12 cellular contexts compared by ENCODE assay signal in genomic region chr5:64663181-64663580, GRCh38. TPM values are rescaled to one million over a fixed set of nuclear protein-coding genes. Genes with fewer than 3 reads are reported as not detected.
"Had no signal": no experiment of that assay in that cellular context is flagged by ENCODE, and none has a peak within 500 bp of the region (broad histone marks: within the 10 kb centered on the region; RNA-seq: fewer than 3 reads in every experiment).

No MANE protein-coding gene starts in this region.

RNA-seq across cellular contexts. Expression of gene SHISAL2B, which starts 27.1 kb away (rescaled TPM):
- total RNA-seq: activated CD4-positive, alpha-beta T cell treated with anti-CD3 and anti-CD28 coated beads, Interleukin-2, amount 10 ng/mL, durations not matched to agents 24 days and 14 days; activated CD8-positive, alpha-beta T cell treated with anti-CD3 and anti-CD28 coated beads for 36 hours; activated naive CD8-positive, alpha-beta T cell treated with anti-CD3 and anti-CD28 coated beads for 36 hours; activated T-helper 17 cell treated with anti-CD3 and anti-CD28 coated beads, Interleukin-2, amount 50 U/mL, for 72 hours; esophagus mucosa; gastroesophageal sphincter; heart right ventricle; left ventricle myocardium inferior; occipital lobe; posterior vena cava; skeletal muscle tissue; urinary bladder had no signal
